Comparison of ENCODE assay signal across 13 cellular contexts in the genomic region with DNA sequence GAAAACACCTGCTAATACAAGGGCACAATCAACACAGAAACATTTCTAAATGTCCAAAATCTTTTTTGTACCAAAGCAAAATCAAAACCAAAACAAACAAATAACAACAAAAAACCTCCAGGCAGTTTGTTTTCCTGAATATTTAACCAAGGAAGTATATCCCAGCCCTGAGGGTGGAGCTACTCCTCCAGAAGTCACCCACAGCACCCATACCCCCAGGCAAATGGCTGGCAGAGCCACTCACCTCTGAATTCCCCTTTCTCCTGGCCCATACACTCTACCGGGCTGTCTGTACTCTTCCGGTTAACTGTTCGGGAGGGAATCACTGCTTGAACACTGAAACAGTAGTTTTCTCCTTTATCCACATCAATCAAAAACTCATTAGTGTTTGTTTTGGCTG. TPM values are rescaled to one million over a fixed set of nuclear protein-coding genes. Genes with fewer than 3 reads are reported as not detected.
DNase-seq lines count a peak whose midpoint lies in the region; ATAC-seq and TF ChIP-seq lines count a peak whose summit lies in the region.
"Had no signal": no experiment of that assay in that cellular context is flagged by ENCODE, and none has a peak within 500 bp of the region (broad histone marks: within the 10 kb centered on the region; RNA-seq: fewer than 3 reads in every experiment).

No MANE protein-coding gene starts in this region.

- peaks cover 79% of the 10 kb centered on the region for H3F3A ChIP-seq in smooth muscle cell (ENCODE audit: low read depth)

- H3K27ac ChIP-seq in foreskin keratinocyte: no peak overlapping the region
- peak overlapping the region; percentile 94 for H3K27ac ChIP-seq in smooth muscle cell (ENCODE audit: low read depth)
- H3K27ac ChIP-seq: gastroesophageal sphincter, neutrophil had no signal

- H3K27me3 ChIP-seq in foreskin keratinocyte (no peaks in the 10 kb centered on the region), smooth muscle cell (ENCODE audit: low read depth) (no peaks in the 10 kb centered on the region)
- H3K27me3 ChIP-seq: gastroesophageal sphincter, neutrophil had no signal

- H3K36me3 ChIP-seq in smooth muscle cell (ENCODE audit: low read depth): peaks cover 14% of the 10 kb centered on the region
- H3K36me3 ChIP-seq: neutrophil had no signal

- TF ChIP-seq CTCF in foreskin keratinocyte (conservative IDR thresholded peaks at IDR 0.05): peak; percentile 46
- TF ChIP-seq CTCF in smooth muscle cell (IDR thresholded peaks at IDR 0.05; ENCODE audit: borderline replicate concordance, insufficient read depth, poor library complexity, severe bottlenecking): no peak

- peaks cover 78% of the 10 kb centered on the region for H4K20me1 ChIP-seq in smooth muscle cell (ENCODE audit: low read depth)

- H2AFZ ChIP-seq in smooth muscle cell (ENCODE audit: low read depth): no peak overlapping the region

- intact Hi-C loops in sciatic nerve (cut with DNase I): loop anchor here (10.0 kb wide), 1 partner anchor 273 kb away; no protein-coding TSS in a partner anchor

- 79% methylated on average over 3 of the region's 3 CpGs for WGBS in smooth muscle cell (ENCODE audit: low lambda C conversion rate)

- peaks cover 32% of the 10 kb centered on the region for H3K79me2 ChIP-seq in smooth muscle cell (ENCODE audit: low read depth)

- no peaks in the 10 kb centered on the region for H3K4me1 ChIP-seq in foreskin keratinocyte
- peaks cover 18% of the 10 kb centered on the region for H3K4me1 ChIP-seq in smooth muscle cell (ENCODE audit: low read depth)

- no peak overlapping the region for H3K4me2 ChIP-seq in smooth muscle cell

- peak; percentile 11 for DNase-seq in NCI-H2196 (lab: John Stamatoyannopoulos, UW; ENCODE audit: unreplicated experiment)
- DNase-seq in NCI-H2196 treated with DMSO at 0.1 percent for 48 hours (lab: John Stamatoyannopoulos, UW; ENCODE audit: unreplicated experiment): no peak
- peak; percentile 43 for DNase-seq in SK-MEL-5 (ENCODE audit: low read depth, low spot score)
- DNase-seq in foreskin keratinocyte: peak in 1 of 2 donors; percentile 53
- DNase-seq in smooth muscle cell (lab: John Stamatoyannopoulos, UW; ENCODE audit: unreplicated experiment): no peak
- no peak for DNase-seq in sciatic nerve (ENCODE audit: low spot score)
- DNase-seq in SW 1271 (lab: John Stamatoyannopoulos, UW): no peak
- no peak for DNase-seq in foreskin melanocyte
- DNase-seq: activated naive CD4-positive, alpha-beta T cell treated with anti-CD3 and anti-CD28 coated beads, Interleukin-2, amount 50 U/mL, for 16 hours; kidney; NCI-H1694 had no signal

- no peak overlapping the region for H3K9ac ChIP-seq in smooth muscle cell (ENCODE audit: low read depth)

- no peaks in the 10 kb centered on the region for H3K9me3 ChIP-seq in smooth muscle cell (replicated peaks; ENCODE audit: low read depth)
- H3K9me3 ChIP-seq: gastroesophageal sphincter, neutrophil had no signal

- in situ Hi-C loops in SK-MEL-5 (cut with HindIII; ENCODE audit: low pct_unique_long_range_greater_than_20kb, low sequenced_read_pairs): loop anchor here (25.0 kb wide), 1 partner anchor 255 kb away; no protein-coding TSS in a partner anchor

- ATAC-seq in foreskin keratinocyte: peak; percentile 75
- no peak for ATAC-seq in sciatic nerve
- ATAC-seq: gastroesophageal sphincter had no signal

- no peak overlapping the region for H3K4me3 ChIP-seq in smooth muscle cell
- H3K4me3 ChIP-seq: gastroesophageal sphincter had no signal

RNA-seq across cellular contexts. Expression of a gene that starts 9.5 kb away (rescaled TPM):
- total RNA-seq in SK-MEL-5 (2014; rRNA removed; shearing (Covaris generic)): 3.0 and 5.1 TPM in 2 replicates
- polyA plus RNA-seq in SK-MEL-5 (2015; cell fraction: cytosol; rRNA removed): 5.1 and 5.4 TPM in 2 replicates
- 4.0 and 6.2 TPM in 2 replicates for polyA plus RNA-seq in SK-MEL-5 (2015; cell fraction: nucleus; rRNA removed)
- total RNA-seq in foreskin keratinocyte: 472 and 766 TPM in 2 replicates
- polyA plus RNA-seq in foreskin keratinocyte: 223 and 404 TPM in 2 replicates
- 287 and 367 TPM in 2 replicates for total RNA-seq in smooth muscle cell
- 337 and 338 TPM in 2 replicates for polyA plus RNA-seq in smooth muscle cell
- 19.9 TPM for total RNA-seq in sciatic nerve

Comparison
In these comparisons a context has a peak if more than half of its experiments do, and no peak if none do; other contexts are left out.
1. DNase-seq: peak in NCI-H2196 (single experiment) and SK-MEL-5 (single experiment); none in NCI-H2196 treated with DMSO at 0.1 percent for 48 hours (single experiment), smooth muscle cell (single experiment), sciatic nerve (single experiment), SW 1271 (0 of 2) and foreskin melanocyte (single experiment).
2. RNA of a gene that starts 9.5 kb away (total RNA-seq): 472 to 766 TPM in foreskin keratinocyte and 287 to 367 TPM in smooth muscle cell; 19.9 TPM in sciatic nerve (single experiment) and 3.0 to 5.1 TPM in SK-MEL-5; every median in the first group is over 10 times any median in the second.